In genomic region chr17:31158741-31159377, GRCh38 we compare ENCODE assay signal across 14 cellular contexts.
DNase-seq lines count a peak whose midpoint lies in the region; ATAC-seq and TF ChIP-seq lines count a peak whose summit lies in the region.
"Had no signal": no experiment of that assay in that cellular context is flagged by ENCODE, and none has a peak within 500 bp of the region (broad histone marks: within the 10 kb centered on the region; RNA-seq: fewer than 3 reads in every experiment).

No MANE protein-coding gene starts in this region.

- peaks cover 17% of the 10 kb centered on the region for H3F3A ChIP-seq in GM23248 (ENCODE audit: insufficient read depth)

- peaks cover 24% of the 10 kb centered on the region for H3K79me2 ChIP-seq in GM23248 (ENCODE audit: insufficient read depth)

- no peak overlapping the region for H2BK5ac ChIP-seq in mesenchymal stem cell (ENCODE audit: low read depth, low read length, poor library complexity, severe bottlenecking)

- ATAC-seq in CD4-positive, alpha-beta T cell (ENCODE audit: poor library complexity): peak; percentile 57
- ATAC-seq: lower lobe of right lung, WTC11 had no signal

- peak overlapping the region; percentile 45 for H3K27ac Mint-ChIP-seq in CD4-positive, alpha-beta T cell
- H3K27ac Mint-ChIP-seq in activated naive CD8-positive, alpha-beta T cell: peak overlapping the region; percentile 42
- H3K27ac Mint-ChIP-seq: WTC11 had no signal

- in situ Hi-C loops in GM23248 (cut with MboI) (no loop called here), G401 (cut with HindIII; ENCODE audit: low sequenced_read_pairs) (no loop called here)

- no peak overlapping the region for H3K27ac ChIP-seq in CD4-positive, alpha-beta T cell (ENCODE audit: low read depth, low read length)
- H3K27ac ChIP-seq in GM23248 (no peak overlapping the region), mesenchymal stem cell (ENCODE audit: low read length, poor library complexity, severe bottlenecking) (no peak overlapping the region)
- H3K27ac ChIP-seq: hepatocyte, lower lobe of right lung, neutrophil had no signal

- H2AFZ ChIP-seq in GM23248: no peak overlapping the region
- H2AFZ ChIP-seq in mesenchymal stem cell (ENCODE audit: low read depth, low read length): no peak overlapping the region
- H2AFZ ChIP-seq: hepatocyte had no signal

- TF ChIP-seq CTCF in CD4-positive, alpha-beta T cell (IDR thresholded peaks at IDR 0.05): no peak
- no peak for TF ChIP-seq CTCF in GM10266 (IDR thresholded peaks at IDR 0.05; ENCODE audit: control insufficient read depth, insufficient read depth, low read depth, missing control alignments)

- H3K14ac ChIP-seq in mesenchymal stem cell (ENCODE audit: low read length in 2 of 2): no peak overlapping the region

- H2AK5ac ChIP-seq in mesenchymal stem cell (ENCODE audit: low read length, severe bottlenecking): no peak overlapping the region

- H3K4me3 ChIP-seq in GM23248: peak overlapping the region; percentile 21
- peak overlapping the region in 1 of 2 experiments; percentile 52 for H3K4me3 ChIP-seq in mesenchymal stem cell (ENCODE audit: insufficient read depth in 1 of 2, low read depth in 1 of 2, low read length in 2 of 2)
- H3K4me3 ChIP-seq: hepatocyte, lower lobe of right lung had no signal

- no peak overlapping the region for H2BK15ac ChIP-seq in mesenchymal stem cell (ENCODE audit: low read depth, poor library complexity, severe bottlenecking)

- CTCF ChIA-PET in CD4-positive, alpha-beta T cell (lab: Charles Lee): no interaction called here

- no peak for DNase-seq in CD4-positive, alpha-beta T cell
- DNase-seq in GM23248 (peak; percentile 20), mesenchymal stem cell (peak; percentile 31), G401 (ENCODE audit: low spot score) (no peak), NCI-H1048 (lab: John Stamatoyannopoulos, UW) (no peak), NCI-H2171 treated with DMSO at 0.1 percent for 48 hours (lab: John Stamatoyannopoulos, UW) (no peak), GM10266 (ENCODE audit: extremely low spot score) (no peak)
- DNase-seq: GDM1, lower lobe of right lung, MV-4-11 had no signal

- H2BK12ac ChIP-seq in mesenchymal stem cell (ENCODE audit: low read length in 2 of 2): no peak overlapping the region

- H4K8ac ChIP-seq in mesenchymal stem cell (ENCODE audit: low read length): no peak overlapping the region

- H3K4me2 ChIP-seq in GM23248 (ENCODE audit: unreplicated experiment): peak overlapping the region; percentile 52
- no peak overlapping the region for H3K4me2 ChIP-seq in mesenchymal stem cell (ENCODE audit: low read length, poor library complexity, severe bottlenecking)
- H3K4me2 ChIP-seq: hepatocyte had no signal

- WGBS in GM23248 (ENCODE audit: low coverage in 1 of 2, low lambda C conversion rate in 2 of 2, missing lambda C conversion rate in 2 of 2), 2 experiments: 30 to 33% methylated on average over 1 of the region's 1 CpG
- 100% methylated on average over 1 of the region's 1 CpG for WGBS in mesenchymal stem cell

- peak overlapping the region; percentile 83 for H3K4me3 Mint-ChIP-seq in CD4-positive, alpha-beta T cell
- H3K4me3 Mint-ChIP-seq in activated naive CD8-positive, alpha-beta T cell: peak overlapping the region; percentile 80
- H3K4me3 Mint-ChIP-seq: WTC11 had no signal

- no peak overlapping the region for H2BK120ac ChIP-seq in mesenchymal stem cell (ENCODE audit: low read depth, low read length)

- H3K9ac ChIP-seq in GM23248 (peak overlapping the region; percentile 34), mesenchymal stem cell (ENCODE audit: low read length) (peak overlapping the region; percentile 85)

- H3K9me3 Mint-ChIP-seq in CD4-positive, alpha-beta T cell: no peaks in the 10 kb centered on the region
- H3K9me3 Mint-ChIP-seq in activated naive CD8-positive, alpha-beta T cell (ENCODE audit: low read depth): no peaks in the 10 kb centered on the region
- H3K9me3 Mint-ChIP-seq: WTC11 had no signal

- H3K4me1 ChIP-seq in GM23248 (ENCODE audit: insufficient read depth): peaks cover 29% of the 10 kb centered on the region
- H3K4me1 ChIP-seq in mesenchymal stem cell (ENCODE audit: control insufficient read depth, insufficient read depth, low read depth, low read length): peaks cover 3% of the 10 kb centered on the region
- H3K4me1 ChIP-seq: lower lobe of right lung had no signal

- no peak overlapping the region for H3K23ac ChIP-seq in mesenchymal stem cell (ENCODE audit: low read length in 2 of 2)

- H4K91ac ChIP-seq in mesenchymal stem cell (ENCODE audit: low read length): no peak overlapping the region

- H3K79me1 ChIP-seq in mesenchymal stem cell (replicated peaks; ENCODE audit: low read length, poor library complexity, severe bottlenecking): peaks cover 7% of the 10 kb centered on the region

- H3K27me3 ChIP-seq in CD4-positive, alpha-beta T cell (ENCODE audit: control insufficient read depth, insufficient read depth, low read length): no peaks in the 10 kb centered on the region
- no peaks in the 10 kb centered on the region for H3K27me3 ChIP-seq in GM23248 (replicated peaks; ENCODE audit: insufficient read depth)
- H3K27me3 ChIP-seq in mesenchymal stem cell (ENCODE audit: control insufficient read depth in 1 of 2, insufficient read depth in 1 of 2, low read length in 2 of 2): no peaks in the 10 kb centered on the region
- H3K27me3 ChIP-seq: hepatocyte, neutrophil had no signal

- H3K36me3 Mint-ChIP-seq in CD4-positive, alpha-beta T cell (ENCODE audit: low read depth): peaks cover 24% of the 10 kb centered on the region
- peaks cover 8% of the 10 kb centered on the region for H3K36me3 Mint-ChIP-seq in activated naive CD8-positive, alpha-beta T cell

- H3K36me3 ChIP-seq in GM23248 (ENCODE audit: low read depth): peaks cover 9% of the 10 kb centered on the region
- peaks cover 0 to 33% of the 10 kb centered on the region in 2 experiments for H3K36me3 ChIP-seq in mesenchymal stem cell (ENCODE audit: control insufficient read depth in 1 of 2, insufficient read depth in 2 of 2, low read depth in 1 of 2, low read length in 2 of 2)

- peaks cover 18% of the 10 kb centered on the region for H3K4me1 Mint-ChIP-seq in CD4-positive, alpha-beta T cell (ENCODE audit: low read depth)
- peaks cover 17% of the 10 kb centered on the region for H3K4me1 Mint-ChIP-seq in activated naive CD8-positive, alpha-beta T cell (ENCODE audit: low read depth)

- H3K27me3 Mint-ChIP-seq in CD4-positive, alpha-beta T cell: no peaks in the 10 kb centered on the region
- H3K27me3 Mint-ChIP-seq in activated naive CD8-positive, alpha-beta T cell: no peaks in the 10 kb centered on the region

- no peaks in the 10 kb centered on the region for H4K20me1 ChIP-seq in GM23248 (ENCODE audit: insufficient read depth)

- no peaks in the 10 kb centered on the region for H3K9me3 ChIP-seq in CD4-positive, alpha-beta T cell (ENCODE audit: control insufficient read depth, low read length)
- H3K9me3 ChIP-seq in GM23248 (ENCODE audit: low read depth) (no peaks in the 10 kb centered on the region), mesenchymal stem cell (ENCODE audit: control insufficient read depth, low read length) (no peaks in the 10 kb centered on the region)
- H3K9me3 ChIP-seq: lower lobe of right lung, neutrophil had no signal

- no peaks in the 10 kb centered on the region for H3K9me2 ChIP-seq in GM23248 (ENCODE audit: insufficient read depth)

- POLR2A ChIA-PET in CD4-positive, alpha-beta T cell (lab: Charles Lee): no interaction called here

- no peak overlapping the region for H3K4ac ChIP-seq in mesenchymal stem cell (ENCODE audit: low read depth in 1 of 2, low read length in 2 of 2)

- no peak overlapping the region for H3K18ac ChIP-seq in mesenchymal stem cell (ENCODE audit: low read depth in 1 of 2, low read length in 2 of 2)

- intact Hi-C loops in CD4-positive, alpha-beta T cell (cut with DNase I, micrococcal nuclease): no loop called here

Comparison
In these comparisons a context has a peak if more than half of its experiments do, and no peak if none do; other contexts are left out.
1. DNase-seq: peak in GM23248 (single experiment) and mesenchymal stem cell (single experiment); none in CD4-positive, alpha-beta T cell (0 of 10), G401 (single experiment), NCI-H1048 (single experiment), NCI-H2171 treated with DMSO at 0.1 percent for 48 hours (single experiment) and GM10266 (single experiment).